Comparison of ENCODE assay signal across 8 cellular contexts in genomic region chr17:39547713-39548478, GRCh38. TPM values are rescaled to one million over a fixed set of nuclear protein-coding genes. Genes with fewer than 3 reads are reported as not detected.
DNase-seq lines count a peak whose midpoint lies in the region; ATAC-seq, FAIRE-seq and TF ChIP-seq lines count a peak whose summit lies in the region.
"Had no signal": no experiment of that assay in that cellular context is flagged by ENCODE, and none has a peak within 500 bp of the region (broad histone marks: within the 10 kb centered on the region; RNA-seq: fewer than 3 reads in every experiment).

No MANE protein-coding gene starts in this region.

- TF ChIP-seq RAD21 in HepG2 (CRISPR knock-in tag; IDR thresholded peaks at IDR 0.05): peak; percentile 78

- CTCF ChIA-PET in HepG2 (lab: Yijun Ruan, JAX; ENCODE audit: low intra/inter-chr PET ratio, low total read pairs): interaction anchor here (0.7 to 3.1 kb wide), 6 partner anchors 21 to 206 kb away, joined by 3 to 56 read pairs (median 4); no protein-coding TSS in a partner anchor

- DNase-seq in NCI-H1048 (lab: John Stamatoyannopoulos, UW) (peak; percentile 21), HepG2 (ENCODE audit: low spot score) (peak; percentile 50)
- peak; percentile 65 for DNase-seq in activated CD4-positive, alpha-beta T cell treated with anti-CD3 and anti-CD28 coated beads for 1 hour
- peak; percentile 53 for DNase-seq in central memory CD4-positive, alpha-beta T cell
- DNase-seq in stimulated activated CD4-positive, alpha-beta T cell treated with anti-CD3 and anti-CD28 coated beads, TNF-alpha, amount 100 ng/mL, for 24 hours (ENCODE audit: low read depth in 3 of 3): peak; percentile 47 to 76 (median 54)

- 22% methylated on average over 5 of the region's 5 CpGs for WGBS in HepG2 (ENCODE audit: low lambda C conversion rate)

- no peaks in the 10 kb centered on the region for H3K36me3 ChIP-seq in HepG2 (replicated peaks in 1 of 2; ENCODE audit: control insufficient read depth in 1 of 2, insufficient read depth in 2 of 2, low read length in 2 of 2)

- H3K9ac ChIP-seq in HepG2 (ENCODE audit: insufficient read depth, low read depth, low read length): no peak overlapping the region

- in situ Hi-C loops in HepG2 (cut with HindIII; ENCODE audit: extremely low pct_ligation_motif_present, low pct_unique_long_range_greater_than_20kb): loop anchor here (5.0 kb wide), 1 partner anchor 74 kb away; no protein-coding TSS in a partner anchor

- peak; percentile 85 for TF ChIP-seq CTCF in GM12874 (IDR thresholded peaks at IDR 0.05; ENCODE audit: insufficient read depth, low read depth, low read length)
- TF ChIP-seq CTCF in HepG2 (CRISPR knock-in tag; IDR thresholded peaks at IDR 0.05): peak; percentile 92

- FAIRE-seq in HepG2 (lab: Jason Lieb, UNC): peak; percentile 74
- FAIRE-seq: frontal cortex had no signal

- H3K4me1 ChIP-seq in HepG2 (ENCODE audit: insufficient read depth, low read length): peaks cover 9% of the 10 kb centered on the region; the same call in 1 of the 2 replicates

- H2AFZ ChIP-seq in HepG2 (ENCODE audit: low read length): no peak overlapping the region

- no peaks in the 10 kb centered on the region for H3K27me3 ChIP-seq in HepG2 (ENCODE audit: control insufficient read depth in 1 of 2, insufficient read depth in 2 of 2, low read length in 2 of 2)

- TF ChIP-seq EP300 in HepG2 (IDR thresholded peaks at IDR 0.05; ENCODE audit: low read depth in 2 of 2, low read length in 2 of 2) (no peak), HepG2 (CRISPR knock-in tag; IDR thresholded peaks at IDR 0.05; ENCODE audit: borderline replicate concordance) (no peak; the same call in 1 of the 2 replicates)

- no peak overlapping the region for H3K4me3 ChIP-seq in HepG2 (replicated peaks in 1 of 3; ENCODE audit: insufficient read depth in 1 of 3, low read depth in 2 of 3, low read length in 3 of 3)

- no peak overlapping the region for H3K4me2 ChIP-seq in HepG2 (ENCODE audit: low read depth, low read length)

- no peaks in the 10 kb centered on the region for H4K20me1 ChIP-seq in HepG2 (ENCODE audit: insufficient read depth, low read length)

- POLR2A ChIA-PET in HepG2 (lab: Yijun Ruan, JAX): interaction anchor here (2.1 kb wide), 1 partner anchor 75 kb away, joined by 6 read pairs; no protein-coding TSS in a partner anchor

- no peak for TF ChIP-seq POLR2A in HepG2 (IDR thresholded peaks at IDR 0.05; ENCODE audit: insufficient read depth in 1 of 2, low read depth in 2 of 2, low read length in 2 of 2)

- H3K9me3 ChIP-seq in HepG2 (ENCODE audit: low read length): no peaks in the 10 kb centered on the region

- BruUV-seq in HepG2 (replicated peaks; lab: Mats Ljungman, UMichigan): no TSS peak

- ATAC-seq in HepG2 (peak; percentile 83), HG02938 (IDR thresholded peaks at IDR 0.05; ENCODE audit: unreplicated experiment) (no peak)

- intact Hi-C loops in HepG2 (cut with micrococcal nuclease; ENCODE audit: unreplicated experiment): loop anchor here (2.0 kb wide), 2 partner anchors 29 to 75 kb away; no protein-coding TSS in a partner anchor

- H3K27ac ChIP-seq in HepG2 (ENCODE audit: extremely low read length, insufficient read depth, low read length): no peak overlapping the region

- H3K79me2 ChIP-seq in HepG2 (ENCODE audit: insufficient read depth, low read length): no peaks in the 10 kb centered on the region

TF ChIP-seq in HepG2, 621 proteins besides CTCF, POLR2A, EP300 and RAD21 (continues in another document):
- TF ChIP-seq ZNF543 (CRISPR knock-in tag; IDR thresholded peaks at IDR 0.05): no peak
- TF ChIP-seq ZNF350 (CRISPR knock-in tag; IDR thresholded peaks at IDR 0.05; ENCODE audit: borderline replicate concordance, low read depth): 0 out of 2 replicates have a peak, but pooled peaks have one; percentile 38
- no peak for TF ChIP-seq MTA3 (CRISPR knock-in tag; IDR thresholded peaks at IDR 0.05)
- TF ChIP-seq ZNF557 (CRISPR knock-in tag; IDR thresholded peaks at IDR 0.05): no peak
- TF ChIP-seq ZNF883 (CRISPR knock-in tag; IDR thresholded peaks at IDR 0.05; ENCODE audit: not compliant biosample characterization): no peak
- no peak for TF ChIP-seq RFXAP (CRISPR knock-in tag; IDR thresholded peaks at IDR 0.05; ENCODE audit: borderline replicate concordance)
- no peak for TF ChIP-seq THRA (CRISPR knock-in tag; IDR thresholded peaks at IDR 0.05; ENCODE audit: borderline replicate concordance)
- no peak for TF ChIP-seq DPF2 (CRISPR knock-in tag; IDR thresholded peaks at IDR 0.05; ENCODE audit: borderline replicate concordance, low read depth)
- 0 out of 2 replicates have a peak, but pooled peaks have one; percentile 28 for TF ChIP-seq SP4 (CRISPR knock-in tag; IDR thresholded peaks at IDR 0.05)
- TF ChIP-seq CHD4 (IDR thresholded peaks at IDR 0.05; ENCODE audit: borderline replicate concordance, low read length): no peak
- no peak for TF ChIP-seq TARDBP (CRISPR knock-in tag; IDR thresholded peaks at IDR 0.05)
- no peak for TF ChIP-seq NFYC (CRISPR knock-in tag; IDR thresholded peaks at IDR 0.05)
- TF ChIP-seq, protein P1, sequence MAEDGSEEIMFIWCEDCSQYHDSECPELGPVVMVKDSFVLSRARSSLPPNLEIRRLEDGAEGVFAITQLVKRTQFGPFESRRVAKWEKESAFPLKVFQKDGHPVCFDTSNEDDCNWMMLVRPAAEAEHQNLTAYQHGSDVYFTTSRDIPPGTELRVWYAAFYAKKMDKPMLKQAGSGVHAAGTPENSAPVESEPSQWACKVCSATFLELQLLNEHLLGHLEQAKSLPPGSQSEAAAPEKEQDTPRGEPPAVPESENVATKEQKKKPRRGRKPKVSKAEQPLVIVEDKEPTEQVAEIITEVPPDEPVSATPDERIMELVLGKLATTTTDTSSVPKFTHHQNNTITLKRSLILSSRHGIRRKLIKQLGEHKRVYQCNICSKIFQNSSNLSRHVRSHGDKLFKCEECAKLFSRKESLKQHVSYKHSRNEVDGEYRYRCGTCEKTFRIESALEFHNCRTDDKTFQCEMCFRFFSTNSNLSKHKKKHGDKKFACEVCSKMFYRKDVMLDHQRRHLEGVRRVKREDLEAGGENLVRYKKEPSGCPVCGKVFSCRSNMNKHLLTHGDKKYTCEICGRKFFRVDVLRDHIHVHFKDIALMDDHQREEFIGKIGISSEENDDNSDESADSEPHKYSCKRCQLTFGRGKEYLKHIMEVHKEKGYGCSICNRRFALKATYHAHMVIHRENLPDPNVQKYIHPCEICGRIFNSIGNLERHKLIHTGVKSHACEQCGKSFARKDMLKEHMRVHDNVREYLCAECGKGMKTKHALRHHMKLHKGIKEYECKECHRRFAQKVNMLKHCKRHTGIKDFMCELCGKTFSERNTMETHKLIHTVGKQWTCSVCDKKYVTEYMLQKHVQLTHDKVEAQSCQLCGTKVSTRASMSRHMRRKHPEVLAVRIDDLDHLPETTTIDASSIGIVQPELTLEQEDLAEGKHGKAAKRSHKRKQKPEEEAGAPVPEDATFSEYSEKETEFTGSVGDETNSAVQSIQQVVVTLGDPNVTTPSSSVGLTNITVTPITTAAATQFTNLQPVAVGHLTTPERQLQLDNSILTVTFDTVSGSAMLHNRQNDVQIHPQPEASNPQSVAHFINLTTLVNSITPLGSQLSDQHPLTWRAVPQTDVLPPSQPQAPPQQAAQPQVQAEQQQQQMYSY (CRISPR knock-in tag; IDR thresholded peaks at IDR 0.05): no peak
- no peak for TF ChIP-seq CCAR2 (optimal IDR thresholded peaks at IDR 0.05; ENCODE audit: low read depth, low read length)

RNA-seq across cellular contexts. Expression of gene NEUROD2, which starts 59.8 kb away (rescaled TPM):
- not detected in 2 replicates for total RNA-seq in HepG2 (2016; rRNA removed; fragmentation: Illumina TruSeq; extraction: Trizol)
- total RNA-seq in HepG2 (2016; cell fraction: cytosol; rRNA removed; fragmentation: Illumina TruSeq; extraction: Trizol; ENCODE audit: low read depth): not detected in 2 replicates
- total RNA-seq in HepG2 (2016; cell fraction: insoluble cytoplasmic fraction; rRNA removed; fragmentation: Illumina TruSeq; extraction: Trizol): not detected in 2 replicates
- not detected in 2 replicates for total RNA-seq in HepG2 (2016; cell fraction: membrane; rRNA removed; fragmentation: Illumina TruSeq; extraction: Trizol)
- total RNA-seq in HepG2 (2016; cell fraction: nucleus; rRNA removed; fragmentation: Illumina TruSeq; extraction: Trizol): not detected in 2 replicates
- polyA plus RNA-seq in HepG2 (2011; rRNA removed): not detected in 2 replicates
- polyA plus RNA-seq in HepG2 (2011; cell fraction: cytosol; rRNA removed): not detected in 2 replicates
- polyA plus RNA-seq in HepG2 (2011; cell fraction: nucleus; rRNA removed): not detected in 2 replicates
- not detected in 2 replicates for polyA plus RNA-seq in HepG2 (2012)
- not detected in 2 replicates for polyA plus RNA-seq in HepG2 (2016; cell fraction: cytosol; fragmentation: Illumina TruSeq; extraction: Trizol; ENCODE audit: low read depth)
- polyA plus RNA-seq in HepG2 (2016; cell fraction: insoluble cytoplasmic fraction; fragmentation: Illumina TruSeq; extraction: Trizol; ENCODE audit: low read depth): not detected in 2 replicates
- polyA plus RNA-seq in HepG2 (2016; cell fraction: membrane; fragmentation: Illumina TruSeq; extraction: Trizol; ENCODE audit: low read depth): not detected in 2 replicates
- polyA plus RNA-seq in HepG2 (2016; cell fraction: nucleus; fragmentation: Illumina TruSeq; extraction: Trizol; ENCODE audit: insufficient read depth, low read depth): not detected in 2 replicates
- not detected in 2 replicates for polyA minus RNA-seq in HepG2 (2011; rRNA and poly(A)+ RNA removed; ENCODE audit: low replicate concordance)
- not detected in 2 replicates for polyA minus RNA-seq in HepG2 (2011; cell fraction: cytosol; rRNA and poly(A)+ RNA removed)
- not detected in 2 replicates for polyA minus RNA-seq in HepG2 (2011; cell fraction: nucleus; rRNA and poly(A)+ RNA removed)
